In genomic region chr19:912181-913079, GRCh38 we compare ENCODE assay signal across 8 cellular contexts. TPM values are rescaled to one million over a fixed set of nuclear protein-coding genes. Genes with fewer than 3 reads are reported as not detected.
A peak's percentile ranks its signal among the peaks of the same experiment; 100 is the strongest.
DNase-seq lines count a peak whose midpoint lies in the region; ATAC-seq, FAIRE-seq and TF ChIP-seq lines count a peak whose summit lies in the region.

No MANE protein-coding gene starts in this region.

- no peak overlapping the region for H2AFZ ChIP-seq in PC-3 (ENCODE audit: low read length)

- H3K4me2 ChIP-seq in PC-3 (ENCODE audit: low read length): peak overlapping the region; percentile 77

- peak overlapping the region in 1 of 2 donors; percentile 12 for H3K27ac Mint-ChIP-seq in natural killer cell treated with Interleukin-12 subunit alpha and Interleukin-12 subunit beta and Interleukin-15 and Interleukin-18, amount 100 ng/mL, for 72 hours

- no peaks in the 10 kb centered on the region for H3K9me2 ChIP-seq in PC-3 (replicated peaks; ENCODE audit: low read length)

- peak overlapping the region; percentile 73 for H3K9ac ChIP-seq in PC-3 (ENCODE audit: low read length)

- no peak for TF ChIP-seq CTCF in PC-3 (conservative IDR thresholded peaks at IDR 0.05; ENCODE audit: low read depth, low read length)

- no peaks in the 10 kb centered on the region for H3K27me3 ChIP-seq in PC-3 (ENCODE audit: low read length)
- peaks cover 24% of the 10 kb centered on the region for H3K27me3 ChIP-seq in ectodermal cell (ENCODE audit: control insufficient read depth, insufficient read depth, low read length, poor library complexity, severe bottlenecking)

- no peak for FAIRE-seq in GM12892 (lab: Jason Lieb, UNC)

- intact Hi-C loops in PC-3 (cut with micrococcal nuclease) (no loop called here), posterior vena cava (cut with DNase I) (no loop called here)

- H3K9me3 Mint-ChIP-seq in natural killer cell treated with Interleukin-12 subunit alpha and Interleukin-12 subunit beta and Interleukin-15 and Interleukin-18, amount 100 ng/mL, for 72 hours: no peaks in the 10 kb centered on the region

- H3K9me3 ChIP-seq in PC-3 (ENCODE audit: low read length) (no peaks in the 10 kb centered on the region), ectodermal cell (ENCODE audit: control insufficient read depth, low read length) (no peaks in the 10 kb centered on the region)

- H3K4me1 Mint-ChIP-seq in natural killer cell treated with Interleukin-12 subunit alpha and Interleukin-12 subunit beta and Interleukin-15 and Interleukin-18, amount 100 ng/mL, for 72 hours (ENCODE audit: low read depth in 2 of 2): peaks cover 13 to 18% of the 10 kb centered on the region in 2 donors

- peaks cover 36% of the 10 kb centered on the region for H3K79me2 ChIP-seq in PC-3 (ENCODE audit: low read length)

- H3K4me1 ChIP-seq in PC-3 (ENCODE audit: insufficient read depth, low read length) (peaks cover 9% of the 10 kb centered on the region), ectodermal cell (ENCODE audit: control insufficient read depth, insufficient read depth, low read length) (peaks cover 2% of the 10 kb centered on the region)

- no peak for TF ChIP-seq POLR2A in GM12892 (IDR thresholded peaks at IDR 0.05; ENCODE audit: low read depth, low read length)

- WGBS in ectodermal cell, 2 experiments: 14 to 19% methylated on average over 57 to 65 of the region's 69 CpGs

- POLR2A ChIA-PET in PC-3 (lab: Charles Lee; ENCODE audit: unreplicated experiment): no interaction called here

- H3K36me3 ChIP-seq in PC-3 (ENCODE audit: low read depth, low read length) (no peaks in the 10 kb centered on the region), ectodermal cell (ENCODE audit: control insufficient read depth, insufficient read depth, low read length) (no peaks in the 10 kb centered on the region)

- no TSS peak for BruUV-seq in PC-3 (replicated peaks; lab: Mats Ljungman, UMichigan)

- peaks cover 0 to 6% of the 10 kb centered on the region in 2 donors for H3K27me3 Mint-ChIP-seq in natural killer cell treated with Interleukin-12 subunit alpha and Interleukin-12 subunit beta and Interleukin-15 and Interleukin-18, amount 100 ng/mL, for 72 hours

- peak; percentile 2; the same call in 1 of the 2 replicates for ATAC-seq in PC-3
- ATAC-seq in natural killer cell treated with Interleukin-12 subunit alpha and Interleukin-12 subunit beta and Interleukin-15 and Interleukin-18, amount 100 ng/mL, for 72 hours: peak; percentile 11 to 25

- H4K20me1 ChIP-seq in PC-3 (ENCODE audit: low read length): no peaks in the 10 kb centered on the region

- H3K27ac ChIP-seq in PC-3 (ENCODE audit: low read length): peak overlapping the region; percentile 23; the same call in 1 of the 2 replicates
- no peak overlapping the region for H3K27ac ChIP-seq in ectodermal cell (ENCODE audit: insufficient read depth, low read depth, low read length, poor library complexity, severe bottlenecking)

- H3K4me3 ChIP-seq in PC-3 (ENCODE audit: low read length) (peak overlapping the region; percentile 79), ectodermal cell (ENCODE audit: insufficient read depth, low read depth, low read length) (peak overlapping the region; percentile 66)

- no peaks in the 10 kb centered on the region for H3K36me3 Mint-ChIP-seq in natural killer cell treated with Interleukin-12 subunit alpha and Interleukin-12 subunit beta and Interleukin-15 and Interleukin-18, amount 100 ng/mL, for 72 hours

- peak; percentile 67 for DNase-seq in GM12892 (ENCODE audit: insufficient read length)
- DNase-seq in PC-3: no peak
- no peak for DNase-seq in natural killer cell treated with Interleukin-12 subunit alpha and Interleukin-12 subunit beta and Interleukin-15 and Interleukin-18, amount 100 ng/mL, for 72 hours (ENCODE audit: low spot score)
- DNase-seq in cerebellar cortex (ENCODE audit: low spot score): no peak
- DNase-seq in SKM-1 treated with dmso at 0.1 percent for 144 hours (lab: John Stamatoyannopoulos, UW; ENCODE audit: unreplicated experiment): no peak
- no peak for DNase-seq in posterior vena cava (ENCODE audit: low spot score)
- DNase-seq in NCI-H187 (lab: John Stamatoyannopoulos, UW): no peak

- H3F3A ChIP-seq in PC-3 (ENCODE audit: low read length, unreplicated experiment): no peaks in the 10 kb centered on the region

- CTCF ChIA-PET in PC-3 (lab: Charles Lee): no interaction called here

- H3K4me3 Mint-ChIP-seq in natural killer cell treated with Interleukin-12 subunit alpha and Interleukin-12 subunit beta and Interleukin-15 and Interleukin-18, amount 100 ng/mL, for 72 hours: peak overlapping the region; percentile 72

RNA-seq across cellular contexts. Expression of gene R3HDM4, which starts 0.6 kb away (rescaled TPM):
- 25.0 TPM for polyA plus RNA-seq in GM12892 (2012; ENCODE audit: missing spikeins)
- total RNA-seq in PC-3 (2014; rRNA removed): 34.0 and 44.9 TPM in 2 replicates
- 62.8 TPM for polyA plus RNA-seq in ectodermal cell (2013, experiment 1 of 4)
- polyA plus RNA-seq in ectodermal cell (2013, experiment 2 of 4): 61.7 TPM
- 62.7 TPM for polyA plus RNA-seq in ectodermal cell (2013, experiment 3 of 4)
- polyA plus RNA-seq in ectodermal cell (2013, experiment 4 of 4): 63.5 TPM
- total RNA-seq in natural killer cell treated with Interleukin-12 subunit alpha and Interleukin-12 subunit beta and Interleukin-15 and Interleukin-18, amount 100 ng/mL, for 72 hours: 10 to 100 TPM; 48.4 to 68.3 TPM
- 10 to 100 TPM; 36.2 to 41.5 TPM for total RNA-seq in posterior vena cava

RNA-seq across cellular contexts. Expression of gene KISS1R, which starts 4.7 kb away (rescaled TPM):
- polyA plus RNA-seq in GM12892 (2012; ENCODE audit: missing spikeins): 0.36 TPM
- total RNA-seq in PC-3 (2014; rRNA removed) (1.2 and 3.9 TPM in 2 replicates), posterior vena cava (not detected)
- polyA plus RNA-seq in ectodermal cell (2013, experiment 1 of 4): 0.96 TPM
- 0.20 TPM for polyA plus RNA-seq in ectodermal cell (2013, experiment 2 of 4)
- polyA plus RNA-seq in ectodermal cell (2013, experiment 3 of 4): 1.1 TPM
- 0.73 TPM for polyA plus RNA-seq in ectodermal cell (2013, experiment 4 of 4)
- total RNA-seq in natural killer cell treated with Interleukin-12 subunit alpha and Interleukin-12 subunit beta and Interleukin-15 and Interleukin-18, amount 100 ng/mL, for 72 hours: 1 to 10 TPM in 1 of 2 donors, not detected in 1; 1.1 TPM

RNA-seq across cellular contexts. Expression of gene ARID3A, which starts 13.4 kb away (rescaled TPM):
- polyA plus RNA-seq in GM12892 (2012; ENCODE audit: missing spikeins): 20.7 TPM
- total RNA-seq in PC-3 (2014; rRNA removed): 5.6 and 13.9 TPM in 2 replicates
- polyA plus RNA-seq in ectodermal cell (2013, experiment 1 of 4): 39.2 TPM
- 51.2 TPM for polyA plus RNA-seq in ectodermal cell (2013, experiment 2 of 4)
- 52.5 TPM for polyA plus RNA-seq in ectodermal cell (2013, experiment 3 of 4)
- 51.1 TPM for polyA plus RNA-seq in ectodermal cell (2013, experiment 4 of 4)
- 10 to 100 TPM; 42.8 to 46.1 TPM for total RNA-seq in natural killer cell treated with Interleukin-12 subunit alpha and Interleukin-12 subunit beta and Interleukin-15 and Interleukin-18, amount 100 ng/mL, for 72 hours
- total RNA-seq in posterior vena cava: 1 to 10 TPM; 6.3 to 10.0 TPM

RNA-seq across cellular contexts. Expression of gene RNU6-9, which starts 19.1 kb away (rescaled TPM):
- polyA plus RNA-seq in GM12892 (2012; ENCODE audit: missing spikeins): not detected
- total RNA-seq in PC-3 (2014; rRNA removed) (not detected in 2 replicates), posterior vena cava (not detected)
- polyA plus RNA-seq in ectodermal cell (2013, experiment 1 of 4): 5,588 TPM
- polyA plus RNA-seq in ectodermal cell (2013, experiment 2 of 4): 5,705 TPM
- polyA plus RNA-seq in ectodermal cell (2013, experiment 3 of 4): under 0.01 TPM
- under 0.01 TPM for polyA plus RNA-seq in ectodermal cell (2013, experiment 4 of 4)
- total RNA-seq in natural killer cell treated with Interleukin-12 subunit alpha and Interleukin-12 subunit beta and Interleukin-15 and Interleukin-18, amount 100 ng/mL, for 72 hours: not detected

RNA-seq across cellular contexts. Expression of gene MED16, which starts 19.4 kb away (rescaled TPM):
- 7.4 TPM for polyA plus RNA-seq in GM12892 (2012; ENCODE audit: missing spikeins)
- total RNA-seq in PC-3 (2014; rRNA removed): 25.9 and 41.6 TPM in 2 replicates
- polyA plus RNA-seq in ectodermal cell (2013, experiment 1 of 4): 68.9 TPM
- polyA plus RNA-seq in ectodermal cell (2013, experiment 2 of 4): 79.3 TPM
- polyA plus RNA-seq in ectodermal cell (2013, experiment 3 of 4): 66.9 TPM
- polyA plus RNA-seq in ectodermal cell (2013, experiment 4 of 4): 63.3 TPM
- total RNA-seq in natural killer cell treated with Interleukin-12 subunit alpha and Interleukin-12 subunit beta and Interleukin-15 and Interleukin-18, amount 100 ng/mL, for 72 hours: 10 to 100 TPM; 46.4 to 79.6 TPM
- 10 to 100 TPM; 29.4 to 33.6 TPM for total RNA-seq in posterior vena cava
